8 cellular contexts compared by ENCODE assay signal in genomic region chr20:50484271-50484976, GRCh38. TPM values are rescaled to one million over a fixed set of nuclear protein-coding genes. Genes with fewer than 3 reads are reported as not detected.
DNase-seq lines count a peak whose midpoint lies in the region; ATAC-seq and TF ChIP-seq lines count a peak whose summit lies in the region.

No MANE protein-coding gene starts in this region.

- peaks cover 51% of the 10 kb centered on the region for H3K4me1 Mint-ChIP-seq in activated CD4-positive, alpha-beta memory T cell treated with anti-CD3 and anti-CD28 coated beads, Interleukin-2, amount 10 ng/mL, durations not matched to agents 7 days and 5 days

- ATAC-seq in heart right ventricle (no peak), Right ventricle myocardium inferior (no peak), upper lobe of left lung (ENCODE audit: low FRiP score in 2 of 2) (peak in 1 of 2 donors; percentile 21), HG03139 (IDR thresholded peaks at IDR 0.05; ENCODE audit: unreplicated experiment) (no peak)

- no peak for TF ChIP-seq EP300 in upper lobe of left lung (IDR thresholded peaks at IDR 0.05)

- CTCF ChIA-PET in activated CD4-positive, alpha-beta memory T cell treated with anti-CD3 and anti-CD28 coated beads, Interleukin-2, amount 10 ng/mL, durations not matched to agents 7 days and 5 days (lab: Charles Lee), result interaction anchor here (0.8 to 2.5 kb wide), 11 partner anchors 21 to 315 kb away, joined by 3 to 15 read pairs (median 5); partner anchors contain the start of gene PTPN1

- H3K27me3 ChIP-seq in heart right ventricle (no peaks in the 10 kb centered on the region), upper lobe of left lung (no peaks in the 10 kb centered on the region)

- H3K9me3 ChIP-seq in heart right ventricle (no peaks in the 10 kb centered on the region), upper lobe of left lung (no peaks in the 10 kb centered on the region)

- POLR2A ChIA-PET in activated CD4-positive, alpha-beta memory T cell treated with anti-CD3 and anti-CD28 coated beads, Interleukin-2, amount 10 ng/mL, durations not matched to agents 7 days and 5 days (lab: Charles Lee), result interaction anchor here (0.7 to 2.1 kb wide), 16 partner anchors 8 to 371 kb away, joined by 3 to 25 read pairs (median 5); partner anchors contain the start of gene PTPN1

- H3K36me3 Mint-ChIP-seq in activated CD4-positive, alpha-beta memory T cell treated with anti-CD3 and anti-CD28 coated beads, Interleukin-2, amount 10 ng/mL, durations not matched to agents 7 days and 5 days (ENCODE audit: low read depth), result peaks cover 3% of the 10 kb centered on the region

- H3K4me1 ChIP-seq in heart right ventricle (peaks cover 3 to 17% (median 9%) of the 10 kb centered on the region in 9 donors), upper lobe of left lung (peaks cover 8 to 24% (median 11%) of the 10 kb centered on the region in 4 donors)

- peak overlapping the region; percentile 80 for H3K4me3 Mint-ChIP-seq in activated CD4-positive, alpha-beta memory T cell treated with anti-CD3 and anti-CD28 coated beads, Interleukin-2, amount 10 ng/mL, durations not matched to agents 7 days and 5 days

- H3K27ac Mint-ChIP-seq in activated CD4-positive, alpha-beta memory T cell treated with anti-CD3 and anti-CD28 coated beads, Interleukin-2, amount 10 ng/mL, durations not matched to agents 7 days and 5 days, result peak overlapping the region; percentile 88

- H3K27me3 Mint-ChIP-seq in activated CD4-positive, alpha-beta memory T cell treated with anti-CD3 and anti-CD28 coated beads, Interleukin-2, amount 10 ng/mL, durations not matched to agents 7 days and 5 days, result no peaks in the 10 kb centered on the region

- WGBS in heart right ventricle, 2 donors, result 72 to 87% methylated on average over 6 of the region's 6 CpGs
- WGBS in upper lobe of left lung, 2 donors, result 63 to 65% methylated on average over 6 of the region's 6 CpGs

- no peaks in the 10 kb centered on the region for H3K36me3 ChIP-seq in heart right ventricle
- no peaks in the 10 kb centered on the region for H3K36me3 ChIP-seq in upper lobe of left lung

- no peaks in the 10 kb centered on the region for H3K9me3 Mint-ChIP-seq in activated CD4-positive, alpha-beta memory T cell treated with anti-CD3 and anti-CD28 coated beads, Interleukin-2, amount 10 ng/mL, durations not matched to agents 7 days and 5 days

- peak overlapping the region in 8 of 10 donors; percentile 47 to 60 (median 52) for H3K4me3 ChIP-seq in heart right ventricle
- peak overlapping the region in 2 of 4 donors; percentile 53 to 54 for H3K4me3 ChIP-seq in upper lobe of left lung

- TF ChIP-seq CTCF in heart right ventricle (IDR thresholded peaks at IDR 0.05) (peak in 1 of 9 donors; percentile 20), upper lobe of left lung (IDR thresholded peaks at IDR 0.05) (no peak)

- TF ChIP-seq POLR2A in upper lobe of left lung (IDR thresholded peaks at IDR 0.05), result no peak

- DNase-seq in heart right ventricle (no peak), Right ventricle myocardium inferior (ENCODE audit: missing footprints) (no peak), kidney tubule cell (ENCODE audit: low spot score) (peak; percentile 17), upper lobe of left lung (no peak), NCI-H526 treated with DMSO at 0.1 percent for 48 hours (lab: John Stamatoyannopoulos, UW) (no peak), activated gamma-delta T cell treated with Interleukin-2 at 50 U/mL for 16 hours (no peak)
- DNase-seq in activated CD4-positive, alpha-beta memory T cell treated with anti-CD3 and anti-CD28 coated beads, Interleukin-2, amount 10 ng/mL, durations not matched to agents 7 days and 5 days, result no peak

- intact Hi-C loops in heart right ventricle (cut with DNase I), result loop anchor here in 3 of 10 donors (5.0 kb wide), 2 partner anchors 93 to 98 kb away; no protein-coding TSS in a partner anchor
- intact Hi-C loops in Right ventricle myocardium inferior (cut with DNase I), result no loop called here

- H3K27ac ChIP-seq in heart right ventricle (peak overlapping the region in 7 of 10 donors; percentile 75 to 90 (median 86)), upper lobe of left lung (peak overlapping the region; percentile 72 to 88 (median 84))

RNA-seq across cellular contexts. Expression of gene PTPN1, which starts 25.8 kb away (rescaled TPM):
- total RNA-seq in heart right ventricle (10 to 100 TPM; 25.2 to 40.1 (median 29.4) TPM), Right ventricle myocardium inferior (23.3 TPM), upper lobe of left lung (100 to 1,000 TPM in 3 of 6 donors, 10 to 100 TPM in 3; 75.1 to 137 (median 96.1) TPM)
- polyA plus RNA-seq in heart right ventricle, result 10 to 100 TPM; 15.5 to 45.3 TPM
- 10 to 100 TPM; 79.6 to 80.5 TPM for total RNA-seq in activated CD4-positive, alpha-beta memory T cell treated with anti-CD3 and anti-CD28 coated beads, Interleukin-2, amount 10 ng/mL, durations not matched to agents 7 days and 5 days
